10 cellular contexts compared by ENCODE assay signal in genomic region chr1:227891223-227891954, GRCh38. TPM values are rescaled to one million over a fixed set of nuclear protein-coding genes. Genes with fewer than 3 reads are reported as not detected.
DNase-seq lines count a peak whose midpoint lies in the region; ATAC-seq and TF ChIP-seq lines count a peak whose summit lies in the region.
"Had no signal": no experiment of that assay in that cellular context is flagged by ENCODE, and none has a peak within 500 bp of the region (broad histone marks: within the 10 kb centered on the region; RNA-seq: fewer than 3 reads in every experiment).

No MANE protein-coding gene starts in this region.

- H3K27ac ChIP-seq in SK-N-SH (ENCODE audit: low read depth in 2 of 2, low read length in 1 of 2) (no peak overlapping the region), tibial artery (no peak overlapping the region)
- H3K27ac ChIP-seq: A549 had no signal

- no peaks in the 10 kb centered on the region for H3K27me3 ChIP-seq in SK-N-SH (ENCODE audit: insufficient read depth)
- peaks cover 0 to 15% of the 10 kb centered on the region in 2 donors for H3K27me3 ChIP-seq in tibial artery

- H2AFZ ChIP-seq in SK-N-SH (ENCODE audit: low read depth): no peak overlapping the region

- H3K9me3 ChIP-seq in SK-N-SH: no peaks in the 10 kb centered on the region
- H3K9me3 ChIP-seq in tibial artery: no peaks in the 10 kb centered on the region
- H3K9me3 ChIP-seq: A549 had no signal

- no peak for TF ChIP-seq POLR2A in lower leg skin (IDR thresholded peaks at IDR 0.05)

- ATAC-seq in SK-N-SH treated with all-trans-retinoic acid at 6 μM for 48 hours: no peak
- ATAC-seq: A549 had no signal

- H4K20me1 ChIP-seq in SK-N-SH (ENCODE audit: insufficient read depth): no peaks in the 10 kb centered on the region

- no peak overlapping the region for H3K4me3 ChIP-seq in SK-N-SH (ENCODE audit: low read depth in 2 of 2, low read length in 1 of 2)
- no peak overlapping the region for H3K4me3 ChIP-seq in lower leg skin (ENCODE audit: low read depth, poor library complexity, severe bottlenecking)
- no peak overlapping the region for H3K4me3 ChIP-seq in tibial artery
- H3K4me3 ChIP-seq: A549 had no signal

- H3K4me2 ChIP-seq in SK-N-SH: no peak overlapping the region
- H3K4me2 ChIP-seq: A549 had no signal

- POLR2A ChIA-PET in SK-N-SH (lab: Yijun Ruan, JAX): no interaction called here

- TF ChIP-seq EP300 in SK-N-SH (IDR thresholded peaks at IDR 0.05; ENCODE audit: borderline replicate concordance in 1 of 2, low read depth in 1 of 2, low read length in 1 of 2): no peak

- no peaks in the 10 kb centered on the region for H3K9me2 ChIP-seq in SK-N-SH

- no peaks in the 10 kb centered on the region for H3K79me2 ChIP-seq in SK-N-SH (ENCODE audit: insufficient read depth)

- no peaks in the 10 kb centered on the region; a peak in 1 of 4 replicates for H3K4me1 ChIP-seq in SK-N-SH (ENCODE audit: control insufficient read depth in 1 of 2, insufficient read depth in 2 of 2, low read depth in 1 of 2, low read length in 1 of 2)
- H3K4me1 ChIP-seq in tibial artery: peaks cover 0 to 26% (median 10%) of the 10 kb centered on the region in 4 donors
- H3K4me1 ChIP-seq: A549 had no signal

- DNase-seq in SK-N-SH (peak; percentile 27), lower leg skin (ENCODE audit: low spot score in 2 of 2) (peak; percentile 10 to 73), tibial artery (peak; percentile 15 to 48), SW 1271 (lab: John Stamatoyannopoulos, UW) (no peak), hippocampal formation (lab: John Stamatoyannopoulos, UW) (no peak), inferior parietal cortex (ENCODE audit: extremely low spot score) (no peak)
- DNase-seq in activated CD8-positive, alpha-beta memory T cell treated with anti-CD3 and anti-CD28 coated beads for 24 hours: peak; percentile 47
- DNase-seq: DMS 273 treated with DMSO at 0.1 percent for 48 hours had no signal

- no peak overlapping the region for H3K9ac ChIP-seq in SK-N-SH

- intact Hi-C loops in lower leg skin (cut with DNase I; ENCODE audit: low total_unique reads) (no loop called here), tibial artery (cut with DNase I; ENCODE audit: low total_unique reads) (no loop called here)

- CTCF ChIA-PET in SK-N-SH (lab: Yijun Ruan, JAX): interaction anchor here (0.9 kb wide), 1 partner anchor 1282 kb away, joined by 3 read pairs; no protein-coding TSS in a partner anchor

- TF ChIP-seq CTCF in SK-N-SH (IDR thresholded peaks at IDR 0.05) (no peak), lower leg skin (IDR thresholded peaks at IDR 0.05) (no peak), tibial artery (IDR thresholded peaks at IDR 0.05) (no peak)

- no peaks in the 10 kb centered on the region for H3F3A ChIP-seq in SK-N-SH (replicated peaks; ENCODE audit: insufficient read depth)

- H3K36me3 ChIP-seq in SK-N-SH (replicated peaks in 1 of 2; ENCODE audit: control insufficient read depth in 1 of 2, insufficient read depth in 2 of 2, low read length in 1 of 2): no peaks in the 10 kb centered on the region
- no peaks in the 10 kb centered on the region for H3K36me3 ChIP-seq in tibial artery

- TF ChIP-seq RAD21 in SK-N-SH (IDR thresholded peaks at IDR 0.05; ENCODE audit: low read length): no peak

- WGBS in SK-N-SH (ENCODE audit: low lambda C conversion rate): 75% methylated on average over 8 of the region's 19 CpGs
- WGBS in lower leg skin, 2 donors: 73 to 80% methylated on average over 16 to 17 of the region's 19 CpGs

TF ChIP-seq in SK-N-SH, 30 proteins besides CTCF, POLR2A, EP300 and RAD21:
- TF ChIP-seq CHD2 (IDR thresholded peaks at IDR 0.05; ENCODE audit: low read length, partially characterized antibody) (no peak), NFIC (IDR thresholded peaks at IDR 0.05; ENCODE audit: borderline replicate concordance) (no peak), SMC3 (IDR thresholded peaks at IDR 0.05; ENCODE audit: low read depth, low read length) (no peak), TEAD4 (IDR thresholded peaks at IDR 0.05; ENCODE audit: borderline replicate concordance, insufficient read depth) (no peak), MEF2A (IDR thresholded peaks at IDR 0.05; ENCODE audit: borderline replicate concordance, low read depth) (no peak), TAF1 (IDR thresholded peaks at IDR 0.05; ENCODE audit: borderline replicate concordance, low read depth, low read length) (no peak), RCOR1 (IDR thresholded peaks at IDR 0.05; ENCODE audit: low read length) (no peak), YY1 (IDR thresholded peaks at IDR 0.05; ENCODE audit: low read depth) (no peak)

TF ChIP-seq in SK-N-SH treated with all-trans-retinoic acid at 6 μM for 48 hours, 23 proteins besides CTCF, POLR2A, EP300 and RAD21:
- TF ChIP-seq OSR1 (CRISPR knock-in tag; IDR thresholded peaks at IDR 0.05) (no peak), ZNF565 (CRISPR knock-in tag; conservative IDR thresholded peaks at IDR 0.05; ENCODE audit: low read depth) (no peak), ZFP3 (CRISPR knock-in tag; IDR thresholded peaks at IDR 0.05) (no peak), ARNTL (CRISPR knock-in tag; IDR thresholded peaks at IDR 0.05; ENCODE audit: borderline replicate concordance, low read depth) (no peak)

RNA-seq across cellular contexts. Expression of gene WNT9A, which starts 56.3 kb away (rescaled TPM):
- 0.31 and 0.36 TPM in 2 replicates for polyA plus RNA-seq in SK-N-SH (2012; rRNA removed)
- 0.26 and 0.31 TPM in 2 replicates for polyA plus RNA-seq in SK-N-SH (2012; cell fraction: cytosol; rRNA removed)
- polyA plus RNA-seq in SK-N-SH (2012; cell fraction: nucleus; rRNA removed): 0.50 and 0.67 TPM in 2 replicates
- total RNA-seq in lower leg skin: 1 to 10 TPM in 2 of 4 donors, under 1 TPM in 2; 0.72 to 2.5 (median 1.2) TPM

Comparison
In these comparisons a context has a peak if more than half of its experiments do, and no peak if none do; other contexts are left out.
1. DNase-seq: peak in SK-N-SH (single experiment), activated CD8-positive, alpha-beta memory T cell treated with anti-CD3 and anti-CD28 coated beads for 24 hours (single experiment), lower leg skin (2 of 2) and tibial artery (2 of 2); none in SW 1271 (0 of 2), hippocampal formation (0 of 2) and inferior parietal cortex (single experiment).